1 cellular context compared by ENCODE assay signal in genomic region chr13:106490177-106490576, GRCh38.
TF ChIP-seq lines count a peak whose summit lies in the region.

No MANE protein-coding gene starts in this region.

TF ChIP-seq in SK-N-SH treated with all-trans-retinoic acid at 6 μM for 48 hours, 23 proteins besides CTCF, POLR2A, EP300 and RAD21 (continued from another document):
- TF ChIP-seq POU6F1 (CRISPR knock-in tag; IDR thresholded peaks at IDR 0.05; ENCODE audit: borderline replicate concordance, low read depth), result no peak
- no peak for TF ChIP-seq SNAI2 (CRISPR knock-in tag; IDR thresholded peaks at IDR 0.05)
- TF ChIP-seq GLIS3 (CRISPR knock-in tag; IDR thresholded peaks at IDR 0.05), result no peak
- no peak for TF ChIP-seq ZC3H10 (CRISPR knock-in tag; IDR thresholded peaks at IDR 0.05)
